1 cellular context compared by ENCODE assay signal in the genomic region with DNA sequence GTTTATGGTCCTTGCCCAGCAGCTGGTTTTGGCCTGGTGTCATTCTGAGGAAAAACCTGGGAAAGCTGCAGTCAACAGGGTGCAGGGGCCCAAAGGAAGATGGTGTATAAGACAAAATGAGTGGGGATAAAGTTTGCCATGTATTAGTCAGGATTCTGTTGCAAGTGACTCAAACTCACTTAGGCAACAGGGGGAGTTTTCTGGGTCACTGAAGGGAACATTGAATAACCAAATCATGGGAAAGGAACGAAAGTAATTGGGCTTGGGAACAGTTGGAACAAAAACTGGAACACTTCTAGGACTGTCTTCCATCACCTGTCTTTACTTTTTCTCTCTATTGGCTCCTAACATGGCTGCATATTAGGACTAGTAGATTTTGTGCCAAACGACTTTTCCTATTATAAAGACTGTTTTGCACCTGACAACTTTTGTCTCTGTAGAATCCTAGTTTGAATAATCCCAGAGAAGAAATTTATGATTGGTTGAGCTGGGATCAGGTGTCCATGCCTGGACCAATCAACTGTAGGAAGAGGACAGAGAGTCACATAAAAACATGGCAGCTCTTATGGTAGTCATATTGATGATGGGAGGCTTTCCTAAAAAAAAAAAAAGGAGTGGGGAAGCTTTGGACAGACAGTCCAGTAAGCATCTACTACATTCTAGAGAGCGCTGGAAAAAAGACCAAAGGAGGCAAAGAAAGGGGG.
TF ChIP-seq lines count a peak whose summit lies in the region.

No MANE protein-coding gene starts in this region.

TF ChIP-seq in neural cell, 6 proteins besides CTCF, POLR2A, EP300 and RAD21:
- TF ChIP-seq, protein P1, sequence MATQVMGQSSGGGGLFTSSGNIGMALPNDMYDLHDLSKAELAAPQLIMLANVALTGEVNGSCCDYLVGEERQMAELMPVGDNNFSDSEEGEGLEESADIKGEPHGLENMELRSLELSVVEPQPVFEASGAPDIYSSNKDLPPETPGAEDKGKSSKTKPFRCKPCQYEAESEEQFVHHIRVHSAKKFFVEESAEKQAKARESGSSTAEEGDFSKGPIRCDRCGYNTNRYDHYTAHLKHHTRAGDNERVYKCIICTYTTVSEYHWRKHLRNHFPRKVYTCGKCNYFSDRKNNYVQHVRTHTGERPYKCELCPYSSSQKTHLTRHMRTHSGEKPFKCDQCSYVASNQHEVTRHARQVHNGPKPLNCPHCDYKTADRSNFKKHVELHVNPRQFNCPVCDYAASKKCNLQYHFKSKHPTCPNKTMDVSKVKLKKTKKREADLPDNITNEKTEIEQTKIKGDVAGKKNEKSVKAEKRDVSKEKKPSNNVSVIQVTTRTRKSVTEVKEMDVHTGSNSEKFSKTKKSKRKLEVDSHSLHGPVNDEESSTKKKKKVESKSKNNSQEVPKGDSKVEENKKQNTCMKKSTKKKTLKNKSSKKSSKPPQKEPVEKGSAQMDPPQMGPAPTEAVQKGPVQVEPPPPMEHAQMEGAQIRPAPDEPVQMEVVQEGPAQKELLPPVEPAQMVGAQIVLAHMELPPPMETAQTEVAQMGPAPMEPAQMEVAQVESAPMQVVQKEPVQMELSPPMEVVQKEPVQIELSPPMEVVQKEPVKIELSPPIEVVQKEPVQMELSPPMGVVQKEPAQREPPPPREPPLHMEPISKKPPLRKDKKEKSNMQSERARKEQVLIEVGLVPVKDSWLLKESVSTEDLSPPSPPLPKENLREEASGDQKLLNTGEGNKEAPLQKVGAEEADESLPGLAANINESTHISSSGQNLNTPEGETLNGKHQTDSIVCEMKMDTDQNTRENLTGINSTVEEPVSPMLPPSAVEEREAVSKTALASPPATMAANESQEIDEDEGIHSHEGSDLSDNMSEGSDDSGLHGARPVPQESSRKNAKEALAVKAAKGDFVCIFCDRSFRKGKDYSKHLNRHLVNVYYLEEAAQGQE (IDR thresholded peaks at IDR 0.05; ENCODE audit: borderline replicate concordance): no peak
- TF ChIP-seq MXI1 (conservative IDR thresholded peaks at IDR 0.05; ENCODE audit: poor library complexity, severe bottlenecking) (no peak), SMC3 (conservative IDR thresholded peaks at IDR 0.05; ENCODE audit: poor library complexity) (no peak), EZH2 (IDR thresholded peaks at IDR 0.05; ENCODE audit: borderline replicate concordance, insufficient read depth, low read length, poor library complexity, severe bottlenecking) (no peak), TAF1 (IDR thresholded peaks at IDR 0.05; ENCODE audit: low read depth) (no peak), POLR2AphosphoS5 (IDR thresholded peaks at IDR 0.05) (no peak)
